In genomic region chr13:40644838-40645620, GRCh38 we compare ENCODE assay signal across 1 cellular context.
TF ChIP-seq lines count a peak whose summit lies in the region.

No MANE protein-coding gene starts in this region.

TF ChIP-seq in WTC11, 78 proteins besides CTCF, POLR2A, EP300 and RAD21 (continued from another document):
- TF ChIP-seq, protein P1, sequence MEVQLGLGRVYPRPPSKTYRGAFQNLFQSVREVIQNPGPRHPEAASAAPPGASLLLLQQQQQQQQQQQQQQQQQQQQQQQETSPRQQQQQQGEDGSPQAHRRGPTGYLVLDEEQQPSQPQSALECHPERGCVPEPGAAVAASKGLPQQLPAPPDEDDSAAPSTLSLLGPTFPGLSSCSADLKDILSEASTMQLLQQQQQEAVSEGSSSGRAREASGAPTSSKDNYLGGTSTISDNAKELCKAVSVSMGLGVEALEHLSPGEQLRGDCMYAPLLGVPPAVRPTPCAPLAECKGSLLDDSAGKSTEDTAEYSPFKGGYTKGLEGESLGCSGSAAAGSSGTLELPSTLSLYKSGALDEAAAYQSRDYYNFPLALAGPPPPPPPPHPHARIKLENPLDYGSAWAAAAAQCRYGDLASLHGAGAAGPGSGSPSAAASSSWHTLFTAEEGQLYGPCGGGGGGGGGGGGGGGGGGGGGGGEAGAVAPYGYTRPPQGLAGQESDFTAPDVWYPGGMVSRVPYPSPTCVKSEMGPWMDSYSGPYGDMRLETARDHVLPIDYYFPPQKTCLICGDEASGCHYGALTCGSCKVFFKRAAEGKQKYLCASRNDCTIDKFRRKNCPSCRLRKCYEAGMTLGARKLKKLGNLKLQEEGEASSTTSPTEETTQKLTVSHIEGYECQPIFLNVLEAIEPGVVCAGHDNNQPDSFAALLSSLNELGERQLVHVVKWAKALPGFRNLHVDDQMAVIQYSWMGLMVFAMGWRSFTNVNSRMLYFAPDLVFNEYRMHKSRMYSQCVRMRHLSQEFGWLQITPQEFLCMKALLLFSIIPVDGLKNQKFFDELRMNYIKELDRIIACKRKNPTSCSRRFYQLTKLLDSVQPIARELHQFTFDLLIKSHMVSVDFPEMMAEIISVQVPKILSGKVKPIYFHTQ (CRISPR knock-in tag; IDR thresholded peaks at IDR 0.05), result no peak
- TF ChIP-seq MYBL2 (CRISPR knock-in tag; IDR thresholded peaks at IDR 0.05) (no peak), ESRRA (CRISPR knock-in tag; IDR thresholded peaks at IDR 0.05; ENCODE audit: borderline replicate concordance) (no peak), CREB1 (CRISPR knock-in tag; IDR thresholded peaks at IDR 0.05) (no peak), ATF2 (CRISPR knock-in tag; IDR thresholded peaks at IDR 0.05; ENCODE audit: borderline replicate concordance, low read depth) (no peak), SP1 (CRISPR knock-in tag; conservative IDR thresholded peaks at IDR 0.05) (no peak), MLX (CRISPR knock-in tag; IDR thresholded peaks at IDR 0.05) (no peak)
